Comparison of ENCODE assay signal across 9 cellular contexts in genomic region chr19:49391581-49392399, GRCh38. TPM values are rescaled to one million over a fixed set of nuclear protein-coding genes. Genes with fewer than 3 reads are reported as not detected.
DNase-seq lines count a peak whose midpoint lies in the region; ATAC-seq and TF ChIP-seq lines count a peak whose summit lies in the region.
"Had no signal": no experiment of that assay in that cellular context is flagged by ENCODE, and none has a peak within 500 bp of the region (broad histone marks: within the 10 kb centered on the region; RNA-seq: fewer than 3 reads in every experiment).

No MANE protein-coding gene starts in this region.

- intact Hi-C loops in activated CD4-positive, alpha-beta T cell treated with anti-CD3 and anti-CD28 coated beads, Interleukin-2, amount 10 ng/mL, durations not matched to agents 24 days and 14 days (cut with micrococcal nuclease) = loop anchor here (1.0 to 2.0 kb wide), 5 partner anchors 31 to 85 kb away; partner anchors contain the start of gene PTH2

- TF ChIP-seq POLR2A in GM18505 (IDR thresholded peaks at IDR 0.05; ENCODE audit: borderline replicate concordance, extremely low read depth, insufficient read depth, insufficient read length) = no peak

- H3K36me3 ChIP-seq in CD8-positive, alpha-beta memory T cell (ENCODE audit: insufficient read depth, low read length) = no peaks in the 10 kb centered on the region
- H3K36me3 ChIP-seq in liver (ENCODE audit: control insufficient read depth in 4 of 4, insufficient read depth in 3 of 4, low read depth in 1 of 4, low read length in 3 of 4) = no peaks in the 10 kb centered on the region

- H3K9me3 Mint-ChIP-seq in CD8-positive, alpha-beta memory T cell = no peaks in the 10 kb centered on the region
- H3K9me3 Mint-ChIP-seq in activated CD4-positive, alpha-beta T cell treated with anti-CD3 and anti-CD28 coated beads, Interleukin-2, amount 10 ng/mL, durations not matched to agents 24 days and 14 days = no peaks in the 10 kb centered on the region
- no peaks in the 10 kb centered on the region for H3K9me3 Mint-ChIP-seq in chondrocyte (ENCODE audit: low read depth)

- TF ChIP-seq CTCF in chondrocyte (IDR thresholded peaks at IDR 0.05) = peak; percentile 96
- TF ChIP-seq CTCF in liver (IDR thresholded peaks at IDR 0.05; ENCODE audit: low read depth, low read length, missing input control) = peak; percentile 81

- peak overlapping the region in 1 of 7 donors; percentile 37 for H3K4me3 Mint-ChIP-seq in CD8-positive, alpha-beta memory T cell
- H3K4me3 Mint-ChIP-seq in activated CD4-positive, alpha-beta T cell treated with anti-CD3 and anti-CD28 coated beads, Interleukin-2, amount 10 ng/mL, durations not matched to agents 24 days and 14 days = no peak overlapping the region
- no peak overlapping the region for H3K4me3 Mint-ChIP-seq in chondrocyte (ENCODE audit: unreplicated experiment)

- ATAC-seq in GM18505 (IDR thresholded peaks at IDR 0.05; ENCODE audit: unreplicated experiment) = no peak

- peak; percentile 63 to 86 (median 71) for DNase-seq in CD8-positive, alpha-beta memory T cell
- DNase-seq in HEK293T (ENCODE audit: extremely low spot score) (peak; percentile 85), NCI-H524 (lab: John Stamatoyannopoulos, UW) (peak; percentile 87 to 93), chondrocyte (ENCODE audit: low spot score) (no peak)
- peak; percentile 94 for DNase-seq in activated CD4-positive, alpha-beta T cell treated with anti-CD3 and anti-CD28 coated beads, Interleukin-2, amount 10 ng/mL, durations not matched to agents 24 days and 14 days
- DNase-seq in stimulated activated CD4-positive, alpha-beta T cell treated with anti-CD3 and anti-CD28 coated beads, TNF-alpha, amount 100 ng/mL, for 4 hours (ENCODE audit: low read depth in 3 of 3) = peak; percentile 56 to 64 (median 61)

- H3K4me1 ChIP-seq in CD8-positive, alpha-beta memory T cell (ENCODE audit: insufficient read depth, low read length) = peaks cover 9% of the 10 kb centered on the region
- H3K4me1 ChIP-seq in liver (ENCODE audit: control insufficient read depth in 4 of 4, insufficient read depth in 4 of 4, low read length in 3 of 4) = no peaks in the 10 kb centered on the region

- H3K9me3 ChIP-seq in CD8-positive, alpha-beta memory T cell (ENCODE audit: low read length) = no peaks in the 10 kb centered on the region
- no peaks in the 10 kb centered on the region for H3K9me3 ChIP-seq in liver (ENCODE audit: control insufficient read depth in 4 of 4, low read length in 3 of 4)

- H3K4me3 ChIP-seq in CD8-positive, alpha-beta memory T cell (ENCODE audit: low read length) = no peak overlapping the region
- H3K4me3 ChIP-seq in liver (ENCODE audit: low read depth in 1 of 3, low read length in 3 of 3) = no peak overlapping the region

- H3K27me3 ChIP-seq in CD8-positive, alpha-beta memory T cell (ENCODE audit: insufficient read depth, low read length, poor library complexity, severe bottlenecking) = no peaks in the 10 kb centered on the region
- peaks cover 0 to 2% (median 0%) of the 10 kb centered on the region in 4 donors for H3K27me3 ChIP-seq in liver (ENCODE audit: control insufficient read depth in 4 of 4, insufficient read depth in 4 of 4, low read length in 3 of 4)

- peaks cover 11 to 20% (median 19%) of the 10 kb centered on the region in 3 donors for H3K4me1 Mint-ChIP-seq in CD8-positive, alpha-beta memory T cell
- peaks cover 9% of the 10 kb centered on the region for H3K4me1 Mint-ChIP-seq in activated CD4-positive, alpha-beta T cell treated with anti-CD3 and anti-CD28 coated beads, Interleukin-2, amount 10 ng/mL, durations not matched to agents 24 days and 14 days
- H3K4me1 Mint-ChIP-seq in chondrocyte (ENCODE audit: low read depth) = no peaks in the 10 kb centered on the region

- CTCF ChIA-PET in CD8-positive, alpha-beta memory T cell (lab: Charles Lee) = interaction anchor here (0.7 to 3.8 kb wide), 23 partner anchors 11 to 287 kb away, joined by 3 to 35 read pairs (median 4); partner anchors contain the start of genes FLT3LG and SLC17A7
- CTCF ChIA-PET in HEK293T (lab: Yijun Ruan, JAX) = interaction anchor here (0.6 to 2.0 kb wide), 12 partner anchors 12 to 104 kb away, joined by 3 to 11 read pairs (median 3); partner anchors contain the start of genes GFY and SLC17A7

- H3K27me3 Mint-ChIP-seq in CD8-positive, alpha-beta memory T cell = no peaks in the 10 kb centered on the region
- H3K27me3 Mint-ChIP-seq in activated CD4-positive, alpha-beta T cell treated with anti-CD3 and anti-CD28 coated beads, Interleukin-2, amount 10 ng/mL, durations not matched to agents 24 days and 14 days = peaks cover 5% of the 10 kb centered on the region
- peaks cover 24% of the 10 kb centered on the region for H3K27me3 Mint-ChIP-seq in chondrocyte (ENCODE audit: low read depth)

- POLR2A ChIA-PET in CD8-positive, alpha-beta memory T cell (lab: Charles Lee) = interaction anchor here (0.5 to 1.4 kb wide), 3 partner anchors 62 to 294 kb away, joined by 3 to 7 read pairs (median 3); partner anchors contain the start of gene ALDH16A1
- POLR2A ChIA-PET in HEK293T (lab: Yijun Ruan, JAX) = interaction anchor here (0.9 to 1.4 kb wide), 3 partner anchors 12 to 62 kb away, joined by 3 to 8 read pairs (median 6); partner anchors contain the start of genes ALDH16A1 and PIH1D1

- TF ChIP-seq RAD21 in liver (IDR thresholded peaks at IDR 0.05) = peak; percentile 95 to 98

- H3K27ac ChIP-seq in CD8-positive, alpha-beta memory T cell (ENCODE audit: low read depth, low read length) = peak overlapping the region; percentile 21
- no peak overlapping the region for H3K27ac ChIP-seq in liver (ENCODE audit: low read depth in 1 of 2, low read length in 2 of 2)

- peak overlapping the region; percentile 2 to 92 (median 61) for H3K27ac Mint-ChIP-seq in CD8-positive, alpha-beta memory T cell
- H3K27ac Mint-ChIP-seq in activated CD4-positive, alpha-beta T cell treated with anti-CD3 and anti-CD28 coated beads, Interleukin-2, amount 10 ng/mL, durations not matched to agents 24 days and 14 days = no peak overlapping the region
- H3K27ac Mint-ChIP-seq in chondrocyte (ENCODE audit: unreplicated experiment) = no peak overlapping the region

- H3K36me3 Mint-ChIP-seq in CD8-positive, alpha-beta memory T cell = no peaks in the 10 kb centered on the region
- peaks cover 2% of the 10 kb centered on the region for H3K36me3 Mint-ChIP-seq in activated CD4-positive, alpha-beta T cell treated with anti-CD3 and anti-CD28 coated beads, Interleukin-2, amount 10 ng/mL, durations not matched to agents 24 days and 14 days (ENCODE audit: low read depth)
- H3K36me3 Mint-ChIP-seq in chondrocyte (ENCODE audit: low read depth) = no peaks in the 10 kb centered on the region

- no peak overlapping the region for H3K9ac ChIP-seq in liver (ENCODE audit: low read depth in 1 of 2, low read length in 2 of 2)

- 23% methylated on average over 14 of the region's 14 CpGs for WGBS in liver

TF ChIP-seq in HEK293T, 16 proteins besides CTCF, POLR2A, EP300 and RAD21 (continues in another document):
- TF ChIP-seq SUZ12 (IDR thresholded peaks at IDR 0.05) (no peak), PKNOX1 (IDR thresholded peaks at IDR 0.05) (peak; percentile 54; the same call in 1 of the 2 replicates)

TF ChIP-seq in liver, 16 proteins besides CTCF, POLR2A, EP300 and RAD21:
- no peak for TF ChIP-seq HNF4A (conservative IDR thresholded peaks at IDR 0.05)
- TF ChIP-seq YY1 (IDR thresholded peaks at IDR 0.05) = no peak
- no peak for TF ChIP-seq TAF1 (conservative IDR thresholded peaks at IDR 0.05)
- no peak for TF ChIP-seq JUND (IDR thresholded peaks at IDR 0.05)
- no peak for TF ChIP-seq FOXA1 (IDR thresholded peaks at IDR 0.05)
- no peak for TF ChIP-seq EGR1 (IDR thresholded peaks at IDR 0.05; ENCODE audit: low read depth in 2 of 2)
TF ChIP-seq in liver: peak in this region for 0.

RNA-seq across cellular contexts. Expression of gene KASH5, which starts 3.7 kb away (rescaled TPM):
- under 1 TPM in 1 of 2 experiments, not detected in 1; 0.31 TPM for total RNA-seq in CD8-positive, alpha-beta memory T cell
- not detected for polyA plus RNA-seq in CD8-positive, alpha-beta memory T cell
- total RNA-seq in activated CD4-positive, alpha-beta T cell treated with anti-CD3 and anti-CD28 coated beads, Interleukin-2, amount 10 ng/mL, durations not matched to agents 24 days and 14 days = 0.24 TPM in 1 of 2 replicates, not detected in the other
- total RNA-seq in chondrocyte (not detected in 3 replicates), liver (not detected)
- polyA plus RNA-seq in liver = not detected
- total RNA-seq: T-helper 1 cell treated with Interleukin-12 subunit alpha and Interleukin-12 subunit beta and Interleukin-4 antibody, amounts not matched to agents 30 ng/mL and 1 ng/mL, for 36 hours had no signal

RNA-seq across cellular contexts. Expression of gene DKKL1, which starts 28.1 kb away (rescaled TPM):
- total RNA-seq in CD8-positive, alpha-beta memory T cell = not detected
- not detected for polyA plus RNA-seq in CD8-positive, alpha-beta memory T cell
- not detected in 2 replicates for total RNA-seq in activated CD4-positive, alpha-beta T cell treated with anti-CD3 and anti-CD28 coated beads, Interleukin-2, amount 10 ng/mL, durations not matched to agents 24 days and 14 days
- 1.5 to 2.4 TPM (median 2.1 TPM) in 3 replicates for total RNA-seq in chondrocyte
- total RNA-seq in liver = under 1 TPM in 1 of 2 donors, not detected in 1; 0.14 TPM
- under 1 TPM in 1 of 2 donors, not detected in 1; 0.16 TPM for polyA plus RNA-seq in liver
- total RNA-seq: T-helper 1 cell treated with Interleukin-12 subunit alpha and Interleukin-12 subunit beta and Interleukin-4 antibody, amounts not matched to agents 30 ng/mL and 1 ng/mL, for 36 hours had no signal

RNA-seq across cellular contexts. Expression of gene TEAD2, which starts 29.6 kb away (rescaled TPM):
- total RNA-seq in CD8-positive, alpha-beta memory T cell = not detected
- not detected for polyA plus RNA-seq in CD8-positive, alpha-beta memory T cell
- not detected in 2 replicates for total RNA-seq in activated CD4-positive, alpha-beta T cell treated with anti-CD3 and anti-CD28 coated beads, Interleukin-2, amount 10 ng/mL, durations not matched to agents 24 days and 14 days
- total RNA-seq in chondrocyte = 49.6 to 63.8 TPM (median 62.6 TPM) in 3 replicates
- total RNA-seq in liver = 1 to 10 TPM; 3.3 to 8.1 TPM
- 1 to 10 TPM; 3.6 to 5.2 TPM for polyA plus RNA-seq in liver
- total RNA-seq: T-helper 1 cell treated with Interleukin-12 subunit alpha and Interleukin-12 subunit beta and Interleukin-4 antibody, amounts not matched to agents 30 ng/mL and 1 ng/mL, for 36 hours had no signal

RNA-seq across cellular contexts. Expression of gene PTH2, which starts 31.5 kb away (rescaled TPM):
- total RNA-seq in CD8-positive, alpha-beta memory T cell = not detected
- polyA plus RNA-seq in CD8-positive, alpha-beta memory T cell = not detected
- not detected in 2 replicates for total RNA-seq in activated CD4-positive, alpha-beta T cell treated with anti-CD3 and anti-CD28 coated beads, Interleukin-2, amount 10 ng/mL, durations not matched to agents 24 days and 14 days
- total RNA-seq in chondrocyte (not detected in 3 replicates), liver (not detected)
- not detected for polyA plus RNA-seq in liver
- total RNA-seq: T-helper 1 cell treated with Interleukin-12 subunit alpha and Interleukin-12 subunit beta and Interleukin-4 antibody, amounts not matched to agents 30 ng/mL and 1 ng/mL, for 36 hours had no signal

RNA-seq across cellular contexts. Expression of gene GFY, which starts 33.4 kb away (rescaled TPM):
- not detected for total RNA-seq in CD8-positive, alpha-beta memory T cell
- polyA plus RNA-seq in CD8-positive, alpha-beta memory T cell = not detected
- not detected in 2 replicates for total RNA-seq in activated CD4-positive, alpha-beta T cell treated with anti-CD3 and anti-CD28 coated beads, Interleukin-2, amount 10 ng/mL, durations not matched to agents 24 days and 14 days
- total RNA-seq in chondrocyte (not detected in 3 replicates), liver (not detected)
- polyA plus RNA-seq in liver = not detected
- total RNA-seq: T-helper 1 cell treated with Interleukin-12 subunit alpha and Interleukin-12 subunit beta and Interleukin-4 antibody, amounts not matched to agents 30 ng/mL and 1 ng/mL, for 36 hours had no signal

Comparison
In these comparisons a context has a peak if more than half of its experiments do, and no peak if none do; other contexts are left out.
1. H3K27ac Mint-ChIP-seq: peak in CD8-positive, alpha-beta memory T cell (8 of 8); none in activated CD4-positive, alpha-beta T cell treated with anti-CD3 and anti-CD28 coated beads, Interleukin-2, amount 10 ng/mL, durations not matched to agents 24 days and 14 days (single experiment) and chondrocyte (single experiment).